Comparison of ENCODE assay signal across 8 cellular contexts in genomic region chr22:41092847-41093371, GRCh38. TPM values are rescaled to one million over a fixed set of nuclear protein-coding genes. Genes with fewer than 3 reads are reported as not detected.
DNase-seq lines count a peak whose midpoint lies in the region; ATAC-seq and TF ChIP-seq lines count a peak whose summit lies in the region.

No MANE protein-coding gene starts in this region.

- H3K4me3 ChIP-seq in BE2C (ENCODE audit: low read depth, low read length) = peak overlapping the region; percentile 96
- peak overlapping the region; percentile 83 for H3K4me3 ChIP-seq in retinal pigment epithelial cell (ENCODE audit: low read length)

- peak overlapping the region; percentile 100 for H3K27ac ChIP-seq in angular gyrus (ENCODE audit: low read depth, low read length)

- peaks cover 3% of the 10 kb centered on the region for H3K36me3 ChIP-seq in BE2C

- no peak for TF ChIP-seq CTCF in BE2C (IDR thresholded peaks at IDR 0.05; ENCODE audit: low read depth, low read length)
- no peak for TF ChIP-seq CTCF in retinal pigment epithelial cell (conservative IDR thresholded peaks at IDR 0.05; ENCODE audit: low read depth, low read length)

- no peaks in the 10 kb centered on the region for H3K9me3 ChIP-seq in BE2C

- ATAC-seq in GM18867 (IDR thresholded peaks at IDR 0.05; ENCODE audit: unreplicated experiment) (peak; percentile 4), GM18498 (IDR thresholded peaks at IDR 0.05; ENCODE audit: unreplicated experiment) (no peak), GM18861 (IDR thresholded peaks at IDR 0.05; ENCODE audit: unreplicated experiment) (no peak)

- DNase-seq in BE2C (peak; percentile 49), NCI-H748 treated with DMSO at 0.1 percent for 48 hours (lab: John Stamatoyannopoulos, UW) (peak; percentile 22), hepatic stellate cell (ENCODE audit: low spot score) (peak; percentile 21), retinal pigment epithelial cell (ENCODE audit: low read depth) (no peak)

- no peaks in the 10 kb centered on the region for H3K27me3 ChIP-seq in BE2C

- no peaks in the 10 kb centered on the region for H3K4me1 ChIP-seq in BE2C

RNA-seq across cellular contexts. Expression of gene EP300, which starts 0.5 kb away (rescaled TPM):
- 84.2 TPM for polyA plus RNA-seq in BE2C (2012; ENCODE audit: insufficient read depth, insufficient read length, low read depth)
